22 cellular contexts compared by ENCODE assay signal in genomic region chr2:19860022-19860421, GRCh38. TPM values are rescaled to one million over a fixed set of nuclear protein-coding genes. Genes with fewer than 3 reads are reported as not detected.
DNase-seq lines count a peak whose midpoint lies in the region; ATAC-seq and TF ChIP-seq lines count a peak whose summit lies in the region.
"Had no signal": no experiment of that assay in that cellular context is flagged by ENCODE, and none has a peak within 500 bp of the region (broad histone marks: within the 10 kb centered on the region; RNA-seq: fewer than 3 reads in every experiment).

No MANE protein-coding gene starts in this region.

- H3K36me3 ChIP-seq in heart right ventricle (no peaks in the 10 kb centered on the region), mammary epithelial cell (ENCODE audit: insufficient read depth, low read length) (no peaks in the 10 kb centered on the region), aorta (ENCODE audit: control insufficient read depth in 1 of 2, insufficient read depth in 2 of 2, low read length in 1 of 2) (no peaks in the 10 kb centered on the region)
- H3K36me3 ChIP-seq: SJCRH30, suprapubic skin had no signal

- ATAC-seq in heart right ventricle (peak in 4 of 8 donors; percentile 28 to 54 (median 38)), left ventricle myocardium superior (peak; percentile 60), aorta (ENCODE audit: low FRiP score) (peak; percentile 47)
- ATAC-seq: T-helper 17 cell had no signal

- dilution Hi-C loops in mammary epithelial cell (cut with HindIII; ENCODE audit: low sequenced_read_pairs), result loop anchor here (25.0 kb wide), 1 partner anchor 1348 kb away; no protein-coding TSS in a partner anchor

- TF ChIP-seq CTCF in heart right ventricle (IDR thresholded peaks at IDR 0.05) (no peak), mammary epithelial cell (conservative IDR thresholded peaks at IDR 0.05 in 1 of 2, IDR thresholded peaks at IDR 0.05 in 1 of 2; ENCODE audit: extremely low read depth in 1 of 2, insufficient read depth in 1 of 2, low read depth in 1 of 2, low read length in 2 of 2) (no peak)

- 76 to 81% methylated on average over 6 of the region's 6 CpGs for WGBS in heart right ventricle, 2 donors
- WGBS in mammary epithelial cell (ENCODE audit: low coverage, missing lambda C conversion rate), result 24% methylated on average over 6 of the region's 6 CpGs
- 14 to 15% methylated on average over 6 of the region's 6 CpGs for WGBS in aorta, 2 donors

- in situ Hi-C loops in mammary epithelial cell (cut with MboI; ENCODE audit: low sequenced_read_pairs in 2 of 2), result loop anchor here (5.0 to 25.0 kb wide), 7 partner anchors 83 to 1423 kb away; no protein-coding TSS in a partner anchor

- intact Hi-C loops in heart right ventricle (cut with DNase I) (loop anchor here (2.0 to 10.0 kb wide), 19 partner anchors 85 to 1475 kb away; partner anchors contain the start of gene OSR1 (in 1 of the 10)), cardiac septum (cut with DNase I) (loop anchor here (5.0 to 10.0 kb wide), 5 partner anchors 88 to 1475 kb away; partner anchors contain the start of gene OSR1), mammary epithelial cell (cut with micrococcal nuclease) (loop anchor here (1.0 to 10.0 kb wide), 4 partner anchors 149 to 1005 kb away; no protein-coding TSS in a partner anchor), left ventricle myocardium superior (cut with micrococcal nuclease) (loop anchor here (5.0 kb wide), 2 partner anchors 498 to 1338 kb away; no protein-coding TSS in a partner anchor), aorta (cut with DNase I) (loop anchor here (2.0 to 10.0 kb wide), 7 partner anchors 498 to 1475 kb away; partner anchors contain the start of gene OSR1 (in 1 of the 2))

- no TSS peak for BruUV-seq in mammary epithelial cell (replicated peaks; lab: Mats Ljungman, UMichigan)

- H3K27me3 ChIP-seq in heart right ventricle (no peaks in the 10 kb centered on the region), mammary epithelial cell (ENCODE audit: insufficient read depth, low read length) (no peaks in the 10 kb centered on the region), aorta (ENCODE audit: control insufficient read depth in 1 of 2, insufficient read depth in 2 of 2, low read length in 1 of 2) (no peaks in the 10 kb centered on the region)
- H3K27me3 ChIP-seq: suprapubic skin had no signal

- peak overlapping the region; percentile 62 for H2AFZ ChIP-seq in mammary epithelial cell (ENCODE audit: low read depth, low read length)

- peak; percentile 16 to 44 for DNase-seq in heart right ventricle
- no peak for DNase-seq in cardiac septum (ENCODE audit: low spot score)
- DNase-seq in mammary epithelial cell, result peak; percentile 82
- DNase-seq in left ventricle myocardium superior, result peak; percentile 72
- DNase-seq in aorta, result peak; percentile 91 to 93
- no peak for DNase-seq in SK-N-DZ (ENCODE audit: low spot score)
- DNase-seq in NCI-H2227 (lab: John Stamatoyannopoulos, UW; ENCODE audit: unreplicated experiment), result no peak
- DNase-seq in NCI-H1417 treated with DMSO at 0.1 percent for 48 hours (lab: John Stamatoyannopoulos, UW), result no peak
- DNase-seq: activated CD4-positive, alpha-beta T cell treated with anti-CD3 and anti-CD28 coated beads, Interleukin-2, amount 50 U/mL, for 48 hours; activated T-cell treated with anti-CD3 and anti-CD28 coated beads for 4 hours; CD4-positive, alpha-beta T cell; DMS79 treated with DMSO at 0.1 percent for 48 hours; endodermal cell; foreskin melanocyte; HFFc6; MV-4-11; NCI-H187 treated with DMSO at 0.1 percent for 48 hours; NCI-H526; SJCRH30; stimulated activated CD4-positive, alpha-beta T cell treated with anti-CD3 and anti-CD28 coated beads, Interleukin-12 subunit alpha, Interleukin-12 subunit beta, amount 100 ng/mL, for 4 hours; T-helper 17 cell had no signal

- no peak overlapping the region for H3K27ac ChIP-seq in heart right ventricle
- H3K27ac ChIP-seq in mammary epithelial cell (ENCODE audit: insufficient read depth, low read depth, low read length), result peak overlapping the region; percentile 9
- H3K27ac ChIP-seq in aorta (ENCODE audit: low read depth in 1 of 2, low read length in 2 of 2), result peak overlapping the region; percentile 78 to 86
- H3K27ac ChIP-seq: SJCRH30, suprapubic skin had no signal

- H3K4me1 ChIP-seq in heart right ventricle (peaks cover 0 to 18% (median 7%) of the 10 kb centered on the region in 9 donors), mammary epithelial cell (ENCODE audit: insufficient read depth, low read length) (peaks cover 26% of the 10 kb centered on the region), aorta (ENCODE audit: control insufficient read depth in 1 of 2, insufficient read depth in 2 of 2, low read length in 2 of 2) (no peaks in the 10 kb centered on the region)

- CTCF ChIA-PET in mammary epithelial cell (lab: Charles Lee; ENCODE audit: low non-redundant PET), result no interaction called here

- H3K4me3 ChIP-seq in heart right ventricle (no peak overlapping the region), mammary epithelial cell (replicated peaks in 1 of 3; ENCODE audit: insufficient read depth in 1 of 3, low read depth in 2 of 3, low read length in 3 of 3) (no peak overlapping the region), aorta (ENCODE audit: low read length in 2 of 2) (no peak overlapping the region)
- H3K4me3 ChIP-seq: SJCRH30, suprapubic skin had no signal

- no peak overlapping the region for H3K9ac ChIP-seq in mammary epithelial cell (ENCODE audit: insufficient read depth, low read length)

- peak overlapping the region; percentile 19 for H3K4me2 ChIP-seq in mammary epithelial cell (ENCODE audit: insufficient read depth, low read depth, low read length)

- H4K20me1 ChIP-seq in mammary epithelial cell (ENCODE audit: insufficient read depth, low read length), result no peaks in the 10 kb centered on the region

- no peaks in the 10 kb centered on the region for H3K79me2 ChIP-seq in mammary epithelial cell (ENCODE audit: insufficient read depth, low read length)

- H3K9me3 ChIP-seq in heart right ventricle, result no peaks in the 10 kb centered on the region
- H3K9me3 ChIP-seq in mammary epithelial cell (replicated peaks; ENCODE audit: insufficient read depth, low read length), result no peaks in the 10 kb centered on the region
- H3K9me3 ChIP-seq in aorta (ENCODE audit: control insufficient read depth, low read length), result no peaks in the 10 kb centered on the region
- H3K9me3 ChIP-seq: SJCRH30, suprapubic skin had no signal

RNA-seq across cellular contexts. Expression of gene TTC32, which starts 41.8 kb away (rescaled TPM):
- total RNA-seq in heart right ventricle (1 to 10 TPM; 3.4 to 9.0 (median 6.0) TPM), cardiac septum (7.5 TPM), mammary epithelial cell (10 to 100 TPM in 1 of 2 donors, 1 to 10 TPM in 1; 8.0 to 12.5 TPM), left ventricle myocardium superior (4.0 TPM), aorta (10 to 100 TPM; 11.4 to 17.9 TPM)
- polyA plus RNA-seq in heart right ventricle (10 to 100 TPM in 1 of 2 donors, 1 to 10 TPM in 1; 6.8 to 27.7 TPM), mammary epithelial cell (4.8 TPM), aorta (10 to 100 TPM in 1 of 2 donors, 1 to 10 TPM in 1; 2.8 to 33.9 TPM)
- not detected for polyA minus RNA-seq in mammary epithelial cell
- polyA plus RNA-seq in SK-N-DZ (2014; cell fraction: cytosol; rRNA removed), result 31.5 and 35.0 TPM in 2 replicates
- 76.4 and 81.4 TPM in 2 replicates for polyA plus RNA-seq in SK-N-DZ (2014; cell fraction: nucleus; rRNA removed)

Comparison
In these comparisons a context has a peak if more than half of its experiments do, and no peak if none do; other contexts are left out.
1. DNase-seq: peak in heart right ventricle (2 of 2), mammary epithelial cell (single experiment), left ventricle myocardium superior (single experiment) and aorta (2 of 2); none in cardiac septum (single experiment), SK-N-DZ (single experiment), NCI-H2227 (single experiment) and NCI-H1417 treated with DMSO at 0.1 percent for 48 hours (single experiment).
2. H3K27ac ChIP-seq: peak in mammary epithelial cell (single experiment) and aorta (2 of 2); none in heart right ventricle (0 of 10).